Comparison of ENCODE assay signal across 25 cellular contexts in genomic region chr17:16932611-16933010, GRCh38. TPM values are rescaled to one million over a fixed set of nuclear protein-coding genes. Genes with fewer than 3 reads are reported as not detected.
DNase-seq lines count a peak whose midpoint lies in the region; ATAC-seq, FAIRE-seq and TF ChIP-seq lines count a peak whose summit lies in the region.
"Had no signal": no experiment of that assay in that cellular context is flagged by ENCODE, and none has a peak within 500 bp of the region (broad histone marks: within the 10 kb centered on the region; RNA-seq: fewer than 3 reads in every experiment).

No MANE protein-coding gene starts in this region.

- no peaks in the 10 kb centered on the region for H3K9me3 ChIP-seq in osteoblast (ENCODE audit: low read depth, low read length)
- H3K9me3 ChIP-seq: A549, BLaER1 had no signal

- no peak overlapping the region for H3K4me2 ChIP-seq in osteoblast (ENCODE audit: insufficient read depth, low read length)
- H3K4me2 ChIP-seq: A549, BLaER1, GM23338 had no signal

- no peak overlapping the region for H3K27ac ChIP-seq in osteoblast (ENCODE audit: low read depth, low read length)
- H3K27ac ChIP-seq: 22Rv1, A549 had no signal

- H3K27ac Mint-ChIP-seq in chondrocyte (ENCODE audit: unreplicated experiment), result no peak overlapping the region
- peak overlapping the region; percentile 80 for H3K27ac Mint-ChIP-seq in stimulated activated memory B cell treated with anti-CD40 and anti-IgM and Interleukin-4, amounts not matched to agents 10 μg/mL and 1 μg/mL and 100 μg/mL, for 72 hours
- H3K27ac Mint-ChIP-seq: CD8-positive, alpha-beta T cell; GM23338; IgD-negative memory B cell had no signal

- no peak overlapping the region for H3K4me3 ChIP-seq in osteoblast (ENCODE audit: insufficient read depth, low read length)
- H3K4me3 ChIP-seq: A549, BLaER1, GM12878, GM23338 had no signal

- no peaks in the 10 kb centered on the region for H3K36me3 ChIP-seq in osteoblast (ENCODE audit: insufficient read depth, low read length)
- H3K36me3 ChIP-seq: BLaER1 had no signal

- DNase-seq in activated effector memory CD4-positive, alpha-beta T cell treated with anti-CD3 and anti-CD28 coated beads, Interleukin-2, amount 50 U/mL, for 16 hours, result peak; percentile 51
- no peak for DNase-seq in activated effector memory CD4-positive, alpha-beta T cell treated with Interleukin-2 at 50 U/mL for 16 hours
- DNase-seq in chondrocyte (ENCODE audit: low spot score) (peak; percentile 70), osteoblast (ENCODE audit: insufficient read length, low spot score, missing footprints) (peak; percentile 26), HUDEP-2 (lab: John Stamatoyannopoulos, UW; ENCODE audit: unreplicated experiment in 76 of 76) (no peak), D721Med (ENCODE audit: insufficient read length, low spot score) (no peak)
- DNase-seq in activated CD4-positive, alpha-beta T cell treated with anti-CD3 and anti-CD28 coated beads for 4 hours, result no peak
- DNase-seq: AML-193; Calu3; CD8-positive, alpha-beta T cell; DMS 273 treated with DMSO at 0.1 percent for 48 hours; DMS53; DND-41; EL; HCEC 1CT had no signal

- no peak overlapping the region for H2AFZ ChIP-seq in osteoblast (ENCODE audit: low read length)
- H2AFZ ChIP-seq: GM23338 had no signal

- peaks cover 12% of the 10 kb centered on the region for H3K27me3 Mint-ChIP-seq in chondrocyte (ENCODE audit: low read depth)
- no peaks in the 10 kb centered on the region for H3K27me3 Mint-ChIP-seq in stimulated activated memory B cell treated with anti-CD40 and anti-IgM and Interleukin-4, amounts not matched to agents 10 μg/mL and 1 μg/mL and 100 μg/mL, for 72 hours
- H3K27me3 Mint-ChIP-seq: IgD-negative memory B cell had no signal

- H3K36me3 Mint-ChIP-seq in chondrocyte (ENCODE audit: low read depth), result no peaks in the 10 kb centered on the region
- H3K36me3 Mint-ChIP-seq in stimulated activated memory B cell treated with anti-CD40 and anti-IgM and Interleukin-4, amounts not matched to agents 10 μg/mL and 1 μg/mL and 100 μg/mL, for 72 hours, result peaks cover 45% of the 10 kb centered on the region
- H3K36me3 Mint-ChIP-seq: CD8-positive, alpha-beta T cell had no signal

- no peak for FAIRE-seq in D721Med (lab: Jason Lieb, UNC)
- FAIRE-seq: A549, GM12878, H54, HepG2 had no signal

- no peak for ATAC-seq in stimulated activated memory B cell treated with anti-CD40 and anti-IgM and Interleukin-4, amounts not matched to agents 10 μg/mL and 1 μg/mL and 100 μg/mL, for 72 hours
- ATAC-seq: A549; CD8-positive, alpha-beta T cell; GM12878; GM23338; HepG2 had no signal

- H3K4me3 Mint-ChIP-seq in chondrocyte (ENCODE audit: unreplicated experiment), result no peak overlapping the region
- no peak overlapping the region for H3K4me3 Mint-ChIP-seq in stimulated activated memory B cell treated with anti-CD40 and anti-IgM and Interleukin-4, amounts not matched to agents 10 μg/mL and 1 μg/mL and 100 μg/mL, for 72 hours
- H3K4me3 Mint-ChIP-seq: CD8-positive, alpha-beta T cell; GM23338; IgD-negative memory B cell had no signal

- no peaks in the 10 kb centered on the region for H4K20me1 ChIP-seq in osteoblast (ENCODE audit: insufficient read depth, low read length)
- H4K20me1 ChIP-seq: BLaER1 had no signal

- H3K79me2 ChIP-seq in osteoblast (ENCODE audit: insufficient read depth, low read length), result no peaks in the 10 kb centered on the region

- peaks cover 26% of the 10 kb centered on the region for H3K27me3 ChIP-seq in osteoblast (ENCODE audit: insufficient read depth, low read length)
- H3K27me3 ChIP-seq: BLaER1 had no signal

- TF ChIP-seq CTCF in chondrocyte (IDR thresholded peaks at IDR 0.05) (no peak), osteoblast (IDR thresholded peaks at IDR 0.05; ENCODE audit: extremely low read depth, low read depth, low read length) (no peak), D721Med (IDR thresholded peaks at IDR 0.05; ENCODE audit: insufficient read depth, missing control alignments) (no peak)

- H3K4me1 Mint-ChIP-seq in chondrocyte (ENCODE audit: low read depth), result no peaks in the 10 kb centered on the region
- peaks cover 70% of the 10 kb centered on the region for H3K4me1 Mint-ChIP-seq in stimulated activated memory B cell treated with anti-CD40 and anti-IgM and Interleukin-4, amounts not matched to agents 10 μg/mL and 1 μg/mL and 100 μg/mL, for 72 hours

- H3K9me3 Mint-ChIP-seq in chondrocyte (ENCODE audit: low read depth), result no peaks in the 10 kb centered on the region
- no peaks in the 10 kb centered on the region for H3K9me3 Mint-ChIP-seq in stimulated activated memory B cell treated with anti-CD40 and anti-IgM and Interleukin-4, amounts not matched to agents 10 μg/mL and 1 μg/mL and 100 μg/mL, for 72 hours
- H3K9me3 Mint-ChIP-seq: CD8-positive, alpha-beta T cell; GM23338; IgD-negative memory B cell had no signal

- no peaks in the 10 kb centered on the region for H3K4me1 ChIP-seq in osteoblast (ENCODE audit: insufficient read depth, low read length)
- H3K4me1 ChIP-seq: A549 had no signal

RNA-seq across cellular contexts. Expression of gene TNFRSF13B, which starts 39.3 kb away (rescaled TPM):
- total RNA-seq in chondrocyte, result not detected in 3 replicates
- total RNA-seq in osteoblast, result not detected in 2 replicates
- total RNA-seq: Calu3; CD8-positive, alpha-beta T cell; G401; GM23338; HepG2 had no signal

Comparison
In these comparisons a context has a peak if more than half of its experiments do, and no peak if none do; other contexts are left out.
1. DNase-seq: peak in activated effector memory CD4-positive, alpha-beta T cell treated with anti-CD3 and anti-CD28 coated beads, Interleukin-2, amount 50 U/mL, for 16 hours (single experiment), chondrocyte (single experiment) and osteoblast (single experiment); none in activated effector memory CD4-positive, alpha-beta T cell treated with Interleukin-2 at 50 U/mL for 16 hours (single experiment), HUDEP-2 (0 of 76), D721Med (single experiment) and activated CD4-positive, alpha-beta T cell treated with anti-CD3 and anti-CD28 coated beads for 4 hours (0 of 2).